ENCODE assay signal across 5 cellular contexts in the genomic region with DNA sequence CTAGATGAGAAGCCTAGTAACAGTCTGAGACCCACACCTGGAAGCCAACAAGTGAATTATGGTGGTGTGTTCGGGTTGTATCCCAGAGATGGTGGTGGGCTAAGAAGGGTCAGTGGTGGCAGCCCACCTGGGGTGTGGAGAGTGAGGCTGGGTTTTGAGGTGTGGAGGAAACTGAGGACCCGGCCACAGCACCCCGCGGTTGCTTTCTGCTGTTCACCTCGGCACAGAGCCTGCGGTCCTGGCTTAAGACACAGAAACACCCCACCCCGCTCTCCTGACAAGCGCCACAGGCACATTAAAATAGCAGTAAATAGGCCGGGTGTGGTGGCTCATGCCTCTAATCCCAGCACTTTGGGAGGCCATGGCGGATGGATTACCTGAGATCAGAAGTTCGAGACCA.
"Had no signal": no experiment of that assay in that cellular context is flagged by ENCODE, and none has a peak within 500 bp of the region (broad histone marks: within the 10 kb centered on the region; RNA-seq: fewer than 3 reads in every experiment).

No MANE protein-coding gene starts in this region.

- H3K4me3 ChIP-seq: K562 had no signal

- ATAC-seq: HepG2, K562 had no signal

- DNase-seq: IMR-90, KBM-7 had no signal

- H3K27ac ChIP-seq: HL-60 had no signal
